Comparison of ENCODE assay signal across 22 cellular contexts in genomic region chr9:22129134-22129533, GRCh38.
DNase-seq lines count a peak whose midpoint lies in the region; ATAC-seq and TF ChIP-seq lines count a peak whose summit lies in the region.
"Had no signal": no experiment of that assay in that cellular context is flagged by ENCODE, and none has a peak within 500 bp of the region (broad histone marks: within the 10 kb centered on the region; RNA-seq: fewer than 3 reads in every experiment).

No MANE protein-coding gene starts in this region.

- no peaks in the 10 kb centered on the region for H3K36me3 ChIP-seq in brain microvascular endothelial cell (replicated peaks)
- H3K36me3 ChIP-seq: MG63, right atrium auricular region, transverse colon had no signal

- in situ Hi-C loops in brain microvascular endothelial cell (cut with HindIII; ENCODE audit: low pct_ligation_motif_present, low sequenced_read_pairs) = no loop called here

- no peak for TF ChIP-seq CTCF in brain microvascular endothelial cell (IDR thresholded peaks at IDR 0.05; ENCODE audit: low read depth, low read length, missing control alignments)

- H3K27ac ChIP-seq in brain microvascular endothelial cell = peak overlapping the region; percentile 74
- H3K27ac ChIP-seq: hepatocyte, right atrium auricular region, transverse colon had no signal

- no peak overlapping the region for H3K4me3 ChIP-seq in brain microvascular endothelial cell (ENCODE audit: low read depth, low read length)
- H3K4me3 ChIP-seq: hepatocyte, MG63, right atrium auricular region, transverse colon had no signal

- DNase-seq in AG20443 (ENCODE audit: low spot score) (peak; percentile 54), brain microvascular endothelial cell (peak; percentile 67), iris pigment epithelial cell (ENCODE audit: low read depth) (peak; percentile 65), renal cortical epithelial cell (ENCODE audit: low read depth) (peak; percentile 13), NCI-H2171 (lab: John Stamatoyannopoulos, UW) (no peak), nucleus accumbens (lab: John Stamatoyannopoulos, UW) (no peak)
- DNase-seq: ACHN; activated CD4-positive, alpha-beta T cell treated with anti-CD3 and anti-CD28 coated beads, Interleukin-2, amount 10 ng/mL, durations not matched to agents 24 days and 14 days; activated naive CD8-positive, alpha-beta T cell treated with anti-CD3 and anti-CD28 coated beads for 36 hours; EL; foreskin fibroblast; immature natural killer cell; MG63; NCI-H1436; NCI-H2107; NCI-H510A treated with DMSO at 0.1 percent for 48 hours; T-helper 17 cell; transverse colon had no signal

- no peaks in the 10 kb centered on the region for H3K27me3 ChIP-seq in brain microvascular endothelial cell (replicated peaks)
- H3K27me3 ChIP-seq: hepatocyte, MG63, right atrium auricular region, transverse colon had no signal

- ATAC-seq in GM21717 (IDR thresholded peaks at IDR 0.05; ENCODE audit: unreplicated experiment) = no peak
- no peak for ATAC-seq in HG03442 (IDR thresholded peaks at IDR 0.05; ENCODE audit: unreplicated experiment)
- ATAC-seq: T-helper 17 cell had no signal

Comparison
In these comparisons a context has a peak if more than half of its experiments do, and no peak if none do; other contexts are left out.
1. DNase-seq: peak in AG20443 (single experiment), brain microvascular endothelial cell (single experiment), iris pigment epithelial cell (single experiment) and renal cortical epithelial cell (single experiment); none in NCI-H2171 (single experiment) and nucleus accumbens (0 of 56).